17 cellular contexts compared by ENCODE assay signal in genomic region chr13:20782116-20782708, GRCh38. TPM values are rescaled to one million over a fixed set of nuclear protein-coding genes. Genes with fewer than 3 reads are reported as not detected.
A peak's percentile ranks its signal among the peaks of the same experiment; 100 is the strongest.
DNase-seq lines count a peak whose midpoint lies in the region; ATAC-seq and TF ChIP-seq lines count a peak whose summit lies in the region.
"Had no signal": no experiment of that assay in that cellular context is flagged by ENCODE, and none has a peak within 500 bp of the region (broad histone marks: within the 10 kb centered on the region; RNA-seq: fewer than 3 reads in every experiment).

No MANE protein-coding gene starts in this region.

- TF ChIP-seq POLR2A in breast epithelium (IDR thresholded peaks at IDR 0.05) (no peak), transverse colon (IDR thresholded peaks at IDR 0.05) (no peak)

- H3K9me3 Mint-ChIP-seq in MCF 10A (ENCODE audit: unreplicated experiment): no peaks in the 10 kb centered on the region
- H3K9me3 Mint-ChIP-seq: activated CD4-positive, alpha-beta T cell treated with anti-CD3 and anti-CD28 coated beads, Interleukin-2, amount 10 ng/mL, durations not matched to agents 24 days and 14 days had no signal

- intact Hi-C loops in MCF 10A (cut with micrococcal nuclease) (no loop called here), breast epithelium (cut with DNase I; ENCODE audit: low total_unique reads) (no loop called here), mucosa of descending colon (cut with DNase I, micrococcal nuclease) (no loop called here), transverse colon (cut with DNase I; ENCODE audit: low total_unique reads) (no loop called here)

- TF ChIP-seq EP300 in transverse colon (IDR thresholded peaks at IDR 0.05; ENCODE audit: low read depth): no peak

- no peak overlapping the region for H3K4me3 Mint-ChIP-seq in MCF 10A (ENCODE audit: unreplicated experiment)
- H3K4me3 Mint-ChIP-seq: activated CD4-positive, alpha-beta T cell treated with anti-CD3 and anti-CD28 coated beads, Interleukin-2, amount 10 ng/mL, durations not matched to agents 24 days and 14 days had no signal

- H2AFZ ChIP-seq in hepatocyte: no peak overlapping the region

- H3K36me3 ChIP-seq in breast epithelium (no peaks in the 10 kb centered on the region), mucosa of descending colon (ENCODE audit: low read depth) (no peaks in the 10 kb centered on the region), hepatocyte (replicated peaks; ENCODE audit: insufficient read depth, low read depth) (no peaks in the 10 kb centered on the region), transverse colon (peaks cover 0 to 19% (median 4%) of the 10 kb centered on the region in 4 donors)

- no peaks in the 10 kb centered on the region for H3K9me2 ChIP-seq in hepatocyte (replicated peaks; ENCODE audit: insufficient read depth)

- H3K27ac ChIP-seq in breast epithelium (no peak overlapping the region), hepatocyte (no peak overlapping the region), transverse colon (no peak overlapping the region)
- H3K27ac ChIP-seq: lower lobe of right lung, neutrophil, skin epidermis had no signal

- 89% methylated on average over 3 of the region's 3 CpGs for WGBS in hepatocyte (ENCODE audit: low lambda C conversion rate, missing lambda C conversion rate)
- WGBS in transverse colon (ENCODE audit: low coverage in 1 of 2), 2 donors: 81 to 94% methylated on average over 2 to 3 of the region's 3 CpGs

- H3K4me1 ChIP-seq in breast epithelium (no peaks in the 10 kb centered on the region), mucosa of descending colon (ENCODE audit: low read depth) (no peaks in the 10 kb centered on the region), hepatocyte (ENCODE audit: insufficient read depth) (no peaks in the 10 kb centered on the region), transverse colon (no peaks in the 10 kb centered on the region)
- H3K4me1 ChIP-seq: lower lobe of right lung had no signal

- in situ Hi-C loops in transverse colon (cut with MboI; ENCODE audit: low pct_ligation_motif_present in 1 of 4, low pct_unique_long_range_greater_than_20kb in 1 of 4, low sequenced_read_pairs in 3 of 4): no loop called here

- H3K79me2 ChIP-seq in hepatocyte: no peaks in the 10 kb centered on the region

- H3K9me3 ChIP-seq in breast epithelium (no peaks in the 10 kb centered on the region), mucosa of descending colon (no peaks in the 10 kb centered on the region), hepatocyte (ENCODE audit: low read depth) (no peaks in the 10 kb centered on the region), transverse colon (no peaks in the 10 kb centered on the region)
- H3K9me3 ChIP-seq: lower lobe of right lung, neutrophil had no signal

- CTCF ChIA-PET in MCF 10A (lab: Yijun Ruan, JAX): interaction anchor here (0.6 to 1.4 kb wide), 2 partner anchors 46 to 600 kb away, joined by 3 to 4 read pairs; no protein-coding TSS in a partner anchor

- ATAC-seq in GM21576 (IDR thresholded peaks at IDR 0.05; ENCODE audit: unreplicated experiment): peak; percentile 95
- peak; percentile 87 for ATAC-seq in HG03135 (IDR thresholded peaks at IDR 0.05; ENCODE audit: unreplicated experiment)
- peak; percentile 17 for ATAC-seq in mucosa of descending colon
- ATAC-seq: K562, lower lobe of right lung had no signal

- POLR2A ChIA-PET in MCF 10A (lab: Yijun Ruan, JAX): interaction anchor here (3.7 kb wide), 1 partner anchor 9 kb away, joined by 14 read pairs; the partner anchor contains the start of gene EEF1AKMT1

- no peaks in the 10 kb centered on the region for H4K20me1 ChIP-seq in hepatocyte (ENCODE audit: insufficient read depth, poor library complexity, severe bottlenecking)

- DNase-seq in MCF 10A (ENCODE audit: unreplicated experiment) (no peak), breast epithelium (ENCODE audit: low spot score in 2 of 2) (no peak), mucosa of descending colon (no peak), hepatocyte (ENCODE audit: low spot score) (no peak), transverse colon (no peak), NCI-H1105 treated with DMSO at 0.1 percent for 48 hours (lab: John Stamatoyannopoulos, UW) (no peak)
- DNase-seq: activated CD4-positive, alpha-beta T cell treated with anti-CD3 and anti-CD28 coated beads, Interleukin-2, amount 10 ng/mL, durations not matched to agents 24 days and 14 days; activated naive CD4-positive, alpha-beta T cell treated with anti-CD3 and anti-CD28 coated beads, Interleukin-2, amount 50 U/mL, for 16 hours; DMS53; erythroblast; lower lobe of right lung; NCI-H2081 had no signal

- TF ChIP-seq CTCF in MCF 10A (IDR thresholded peaks at IDR 0.05; ENCODE audit: unreplicated experiment): no peak
- no peak for TF ChIP-seq CTCF in breast epithelium (IDR thresholded peaks at IDR 0.05)
- no peak for TF ChIP-seq CTCF in mucosa of descending colon (IDR thresholded peaks at IDR 0.05)
- TF ChIP-seq CTCF in hepatocyte (IDR thresholded peaks at IDR 0.05; ENCODE audit: poor library complexity): no peak
- no peak for TF ChIP-seq CTCF in transverse colon (IDR thresholded peaks at IDR 0.05)

- no peaks in the 10 kb centered on the region for H3K4me1 Mint-ChIP-seq in MCF 10A (ENCODE audit: insufficient read depth, unreplicated experiment)
- H3K4me1 Mint-ChIP-seq: activated CD4-positive, alpha-beta T cell treated with anti-CD3 and anti-CD28 coated beads, Interleukin-2, amount 10 ng/mL, durations not matched to agents 24 days and 14 days had no signal

- no peaks in the 10 kb centered on the region for H3K27me3 Mint-ChIP-seq in MCF 10A (ENCODE audit: insufficient read depth, unreplicated experiment)
- H3K27me3 Mint-ChIP-seq: activated CD4-positive, alpha-beta T cell treated with anti-CD3 and anti-CD28 coated beads, Interleukin-2, amount 10 ng/mL, durations not matched to agents 24 days and 14 days had no signal

- H3K27me3 ChIP-seq in breast epithelium (no peaks in the 10 kb centered on the region), hepatocyte (no peaks in the 10 kb centered on the region), transverse colon (no peaks in the 10 kb centered on the region)
- H3K27me3 ChIP-seq: neutrophil had no signal

- H3K36me3 Mint-ChIP-seq in MCF 10A (ENCODE audit: insufficient read depth, unreplicated experiment): peaks cover 52% of the 10 kb centered on the region

- H3K27ac Mint-ChIP-seq in MCF 10A (ENCODE audit: low read depth, unreplicated experiment): no peak overlapping the region
- H3K27ac Mint-ChIP-seq: activated CD4-positive, alpha-beta T cell treated with anti-CD3 and anti-CD28 coated beads, Interleukin-2, amount 10 ng/mL, durations not matched to agents 24 days and 14 days had no signal

- BruUV-seq in MCF 10A (replicated peaks; lab: Mats Ljungman, UMichigan): TSS peak; percentile 7

- H3K4me2 ChIP-seq in hepatocyte: no peak overlapping the region

- H3K4me3 ChIP-seq in breast epithelium (no peak overlapping the region), mucosa of descending colon (no peak overlapping the region), hepatocyte (no peak overlapping the region), transverse colon (no peak overlapping the region)
- H3K4me3 ChIP-seq: K562, lower lobe of right lung, skin epidermis had no signal

RNA-seq across cellular contexts. Expression of gene EEF1AKMT1, which starts 8.5 kb away (rescaled TPM):
- total RNA-seq in MCF 10A (2022): 11.3 and 16.5 TPM in 2 replicates
- total RNA-seq in breast epithelium: 10 to 100 TPM in 2 of 3 donors, 1 to 10 TPM in 1; 9.0 to 16.1 (median 13.5) TPM
- total RNA-seq in mucosa of descending colon: 10 to 100 TPM in 1 of 3 donors, 1 to 10 TPM in 2; 4.9 to 11.6 (median 5.1) TPM
- 9.2 TPM in 2 replicates for total RNA-seq in hepatocyte
- 13.6 and 21.1 TPM in 2 replicates for polyA plus RNA-seq in hepatocyte
- total RNA-seq in transverse colon: 1 to 10 TPM in 2 of 4 donors, not detected in 2; 3.0 to 8.6 TPM

Comparison
In these comparisons a context has a peak if more than half of its experiments do, and no peak if none do; other contexts are left out.
1. ATAC-seq: peak in every context shown above with its lines; median percentile 95 in GM21576; 87 in HG03135; 17 in mucosa of descending colon.